In the genomic region with DNA sequence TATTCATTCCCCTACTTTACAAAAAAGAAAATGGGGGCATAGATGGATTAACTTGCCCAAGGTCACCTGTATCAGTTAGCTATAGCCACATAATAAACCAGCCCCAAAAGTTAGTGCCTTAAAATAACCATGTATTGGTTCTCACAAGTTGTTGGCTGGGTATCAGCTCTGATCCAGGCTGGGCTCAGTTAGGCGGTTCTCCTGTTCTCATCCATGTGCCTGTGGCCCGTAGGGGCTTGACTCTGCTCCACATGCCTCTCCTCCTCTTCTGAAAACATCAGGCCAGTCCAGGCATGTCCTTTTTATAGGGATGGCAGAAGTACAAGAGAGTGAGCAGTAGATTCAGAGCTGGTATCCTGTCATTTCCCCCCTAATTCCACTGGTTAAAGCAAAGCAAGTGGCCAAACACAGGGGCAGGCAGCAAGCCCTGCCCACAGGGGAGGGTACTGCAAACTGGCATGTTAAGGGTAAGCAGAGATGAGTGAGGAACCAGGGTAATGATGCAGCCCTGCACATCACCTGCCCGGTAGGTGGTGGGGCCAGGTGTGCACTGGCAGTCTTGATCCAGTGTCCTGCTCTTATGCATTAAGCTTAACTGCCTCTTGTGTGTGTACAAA, we compare ENCODE assay signal across 33 cellular contexts. TPM values are rescaled to one million over a fixed set of nuclear protein-coding genes. Genes with fewer than 3 reads are reported as not detected.
"Had no signal": no experiment of that assay in that cellular context is flagged by ENCODE, and none has a peak within 500 bp of the region (broad histone marks: within the 10 kb centered on the region; RNA-seq: fewer than 3 reads in every experiment).

No MANE protein-coding gene starts in this region.

- H3K27ac Mint-ChIP-seq: activated CD8-positive, alpha-beta T cell treated with anti-CD3 and anti-CD28 coated beads, Interleukin-2, amount 10 ng/mL, durations not matched to agents 7 days and 5 days; activated naive CD4-positive, alpha-beta T cell treated with anti-CD3 and anti-CD28 coated beads for 36 hours; activated naive CD4-positive, alpha-beta T cell treated with anti-CD3 and anti-CD28 coated beads, Interleukin-2, amount 50 U/mL, for 72 hours; activated T-helper 1 cell treated with anti-CD3 and anti-CD28 coated beads, Interleukin-12 subunit alpha, Interleukin-12 subunit beta, Interleukin-2, Interleukin-4 antibody, amounts not matched to agents 30 ng/mL and 10 ng/mL and 1 ng/mL, durations not matched to agents 14 hours and 24 hours and 36 hours; T-cell; T-helper 17 cell had no signal

- H3K4me1 ChIP-seq: adrenal gland, body of pancreas, breast epithelium, Peyer's patch, SJSA1 had no signal

- H3K4me1 Mint-ChIP-seq: T-cell, T-helper 17 cell had no signal

- ATAC-seq: activated CD8-positive, alpha-beta T cell treated with anti-CD3 and anti-CD28 coated beads, Interleukin-2, amount 10 ng/mL, durations not matched to agents 7 days and 5 days; activated naive CD4-positive, alpha-beta T cell treated with anti-CD3 and anti-CD28 coated beads, Interleukin-2, amount 50 U/mL, for 72 hours; activated T-cell treated with anti-CD3 and anti-CD28 coated beads, Interleukin-2, amount 50 U/mL, for 4 hours; body of pancreas; T-cell; T-helper 17 cell had no signal

- H3K9ac ChIP-seq: SK-N-SH had no signal

- H3K27ac ChIP-seq: adrenal gland, body of pancreas, breast epithelium, Peyer's patch, SJSA1, WERI-Rb-1 had no signal

- H3K4me3 Mint-ChIP-seq: activated CD8-positive, alpha-beta T cell treated with anti-CD3 and anti-CD28 coated beads, Interleukin-2, amount 10 ng/mL, durations not matched to agents 7 days and 5 days; activated naive CD4-positive, alpha-beta T cell treated with anti-CD3 and anti-CD28 coated beads for 36 hours; activated T-cell treated with anti-CD3 and anti-CD28 coated beads, Interleukin-2, amount 50 U/mL, for 4 hours; activated T-helper 1 cell treated with anti-CD3 and anti-CD28 coated beads, Interleukin-12 subunit alpha, Interleukin-12 subunit beta, Interleukin-2, Interleukin-4 antibody, amounts not matched to agents 30 ng/mL and 10 ng/mL and 1 ng/mL, durations not matched to agents 14 hours and 24 hours and 36 hours; T-cell; T-helper 17 cell had no signal

- H3K4me3 ChIP-seq: adrenal gland, body of pancreas, breast epithelium, Peyer's patch, SJSA1 had no signal

- DNase-seq: activated CD4-positive, alpha-beta T cell treated with anti-CD3 and anti-CD28 coated beads for 1 hour; activated CD4-positive, alpha-beta T cell treated with anti-CD3 and anti-CD28 coated beads for 48 hours; activated CD4-positive, alpha-beta T cell treated with anti-CD3 and anti-CD28 coated beads, Interleukin-2, amount 50 U/mL, for 4 hours; activated CD4-positive, CD25-positive, alpha-beta regulatory T cell; activated CD8-positive, alpha-beta memory T cell treated with anti-CD3 and anti-CD28 coated beads, Interleukin-2, amount 50 U/mL, for 4 hours; activated CD8-positive, alpha-beta T cell treated with anti-CD3 and anti-CD28 coated beads, Interleukin-2, amount 10 ng/mL, durations not matched to agents 7 days and 5 days; activated gamma-delta T cell treated with Interleukin-2 at 50 U/mL for 16 hours; activated naive CD4-positive, alpha-beta T cell treated with anti-CD3 and anti-CD28 coated beads for 36 hours; activated T-cell treated with anti-CD3 and anti-CD28 coated beads for 4 hours; activated T-cell treated with anti-CD3 and anti-CD28 coated beads, Interleukin-2, amount 50 U/mL, for 4 hours; adrenal gland; body of pancreas; Karpas-422; KBM-7; NCI-H1436 treated with DMSO at 0.1 percent for 48 hours; NCI-H1694 treated with DMSO at 0.1 percent for 48 hours; NCI-H2029; NCI-H345; NCI-H526 treated with DMSO at 0.1 percent for 48 hours; Peyer's patch; RPMI8226; SHP77 treated with DMSO at 0.1 percent for 48 hours; SK-N-SH; T-cell; T-helper 17 cell; WERI-Rb-1 had no signal

- H3K36me3 Mint-ChIP-seq: activated naive CD4-positive, alpha-beta T cell treated with anti-CD3 and anti-CD28 coated beads, Interleukin-2, amount 50 U/mL, for 72 hours; T-cell had no signal

- H3K4me2 ChIP-seq: SK-N-SH had no signal

- H3K9me3 Mint-ChIP-seq: activated naive CD4-positive, alpha-beta T cell treated with anti-CD3 and anti-CD28 coated beads, Interleukin-2, amount 50 U/mL, for 72 hours; activated T-cell treated with anti-CD3 and anti-CD28 coated beads, Interleukin-2, amount 50 U/mL, for 4 hours; activated T-helper 1 cell treated with anti-CD3 and anti-CD28 coated beads, Interleukin-12 subunit alpha, Interleukin-12 subunit beta, Interleukin-2, Interleukin-4 antibody, amounts not matched to agents 30 ng/mL and 10 ng/mL and 1 ng/mL, durations not matched to agents 14 hours and 24 hours and 36 hours; T-cell had no signal

- H3K36me3 ChIP-seq: adrenal gland, breast epithelium, Peyer's patch, SJSA1, WERI-Rb-1 had no signal

- H3K9me3 ChIP-seq: adrenal gland, Peyer's patch, SJSA1, SK-N-SH had no signal

- H3K27me3 ChIP-seq: adrenal gland, body of pancreas, Peyer's patch, SJSA1 had no signal

RNA-seq across cellular contexts. Expression of gene TUNAR, which starts 47.9 kb away (rescaled TPM):
- total RNA-seq: activated CD8-positive, alpha-beta T cell treated with anti-CD3 and anti-CD28 coated beads, Interleukin-2, amount 10 ng/mL, durations not matched to agents 7 days and 5 days; activated naive CD4-positive, alpha-beta T cell treated with anti-CD3 and anti-CD28 coated beads for 36 hours; activated naive CD4-positive, alpha-beta T cell treated with anti-CD3 and anti-CD28 coated beads, Interleukin-2, amount 50 U/mL, for 72 hours; activated T-cell treated with anti-CD3 and anti-CD28 coated beads, Interleukin-2, amount 50 U/mL, for 4 hours; activated T-helper 1 cell treated with anti-CD3 and anti-CD28 coated beads, Interleukin-12 subunit alpha, Interleukin-12 subunit beta, Interleukin-2, Interleukin-4 antibody, amounts not matched to agents 30 ng/mL and 10 ng/mL and 1 ng/mL, durations not matched to agents 14 hours and 24 hours and 36 hours; adrenal gland; cardiac septum; MCF 10A; NCI-H460; Peyer's patch; SJSA1; T-cell; T-helper 17 cell had no signal
- polyA plus RNA-seq: adrenal gland had no signal
